8 cellular contexts compared by ENCODE assay signal in the genomic region with DNA sequence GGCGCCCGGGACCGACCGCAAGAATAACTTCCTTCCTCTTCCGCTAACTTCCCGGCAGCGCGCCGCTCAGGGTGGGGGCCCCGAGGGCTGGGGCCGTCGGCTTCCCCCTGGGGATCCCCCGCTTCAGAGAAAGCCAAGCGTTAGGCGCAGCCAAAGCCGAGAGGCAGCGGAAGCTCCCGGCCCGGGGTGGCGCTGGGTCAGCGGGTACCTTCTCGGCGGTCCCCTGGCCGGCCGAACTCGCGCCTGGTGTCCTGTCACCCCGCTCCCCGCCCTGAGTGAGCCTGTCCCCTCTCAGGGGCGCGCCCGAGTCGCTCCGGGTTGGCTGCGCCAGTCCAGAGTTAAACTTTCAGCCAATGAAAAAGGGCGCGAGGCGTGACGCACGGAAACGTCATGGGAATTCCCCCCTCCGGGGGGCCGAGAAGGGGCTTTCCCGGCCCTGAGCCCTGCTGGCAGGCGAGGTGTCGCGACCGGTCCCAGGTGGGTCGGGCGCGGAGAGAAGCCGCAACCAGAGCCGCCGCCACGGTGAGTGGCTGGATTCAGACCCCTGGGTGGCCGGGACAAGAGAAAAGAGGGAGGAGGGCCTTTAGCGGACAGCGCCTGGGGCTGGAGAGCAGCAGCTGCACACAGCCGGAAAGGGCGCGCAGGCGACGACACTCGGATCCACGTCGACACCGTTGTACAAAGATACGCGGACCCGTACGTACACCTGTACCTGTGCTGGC. TPM values are rescaled to one million over a fixed set of nuclear protein-coding genes. Genes with fewer than 3 reads are reported as not detected.
DNase-seq lines count a peak whose midpoint lies in the region; ATAC-seq and TF ChIP-seq lines count a peak whose summit lies in the region.

No MANE protein-coding gene starts in this region.

- H3K27me3 Mint-ChIP-seq in activated T-helper 2 cell treated with anti-CD3 and anti-CD28 coated beads, Interferon-gamma antibody, Interleukin-2, Interleukin-4, amounts not matched to agents 10 μg/mL and 5 μg/mL and 100 μg/mL, durations not matched to agents 14 hours and 24 hours and 36 hours (ENCODE audit: low read depth): no peaks in the 10 kb centered on the region
- peaks cover 48% of the 10 kb centered on the region for H3K27me3 Mint-ChIP-seq in nephron progenitor cell (ENCODE audit: low read depth, poor library complexity)
- no peaks in the 10 kb centered on the region for H3K27me3 Mint-ChIP-seq in stimulated activated naive CD8-positive, alpha-beta T cell treated with anti-CD3 and anti-CD28 coated beads, Interleukin-15, Interleukin-2, amounts not matched to agents 100 ng/mL and 50 ng/mL, for 24 hours

- DNase-seq in DMS 273 (lab: John Stamatoyannopoulos, UW; ENCODE audit: unreplicated experiment): peak; percentile 93
- DNase-seq in HS-27A (ENCODE audit: low read depth): peak; percentile 64
- DNase-seq in RPMI7951 (ENCODE audit: low read depth): peak; percentile 92
- DNase-seq in activated T-helper 2 cell treated with anti-CD3 and anti-CD28 coated beads, Interferon-gamma antibody, Interleukin-2, Interleukin-4, amounts not matched to agents 10 μg/mL and 5 μg/mL and 100 μg/mL, durations not matched to agents 14 hours and 24 hours and 36 hours (ENCODE audit: low spot score): peak; percentile 99
- peak; percentile 95 for DNase-seq in fibroblast of pulmonary artery (ENCODE audit: low read depth)
- DNase-seq in nephron progenitor cell: peak; percentile 90

- no peak for TF ChIP-seq CTCF in fibroblast of pulmonary artery (IDR thresholded peaks at IDR 0.05; ENCODE audit: low read length, missing control alignments)
- TF ChIP-seq CTCF in nephron progenitor cell (IDR thresholded peaks at IDR 0.05): peak; percentile 39

- intact Hi-C loops in activated T-helper 2 cell treated with anti-CD3 and anti-CD28 coated beads, Interferon-gamma antibody, Interleukin-2, Interleukin-4, amounts not matched to agents 10 μg/mL and 5 μg/mL and 100 μg/mL, durations not matched to agents 14 hours and 24 hours and 36 hours (cut with micrococcal nuclease): loop anchor here (1.0 to 10.0 kb wide), 8 partner anchors 15 to 559 kb away; no protein-coding TSS in a partner anchor

- peaks cover 35% of the 10 kb centered on the region for H3K4me1 Mint-ChIP-seq in activated T-helper 2 cell treated with anti-CD3 and anti-CD28 coated beads, Interferon-gamma antibody, Interleukin-2, Interleukin-4, amounts not matched to agents 10 μg/mL and 5 μg/mL and 100 μg/mL, durations not matched to agents 14 hours and 24 hours and 36 hours (ENCODE audit: low read depth)
- H3K4me1 Mint-ChIP-seq in nephron progenitor cell: peaks cover 28% of the 10 kb centered on the region
- H3K4me1 Mint-ChIP-seq in stimulated activated naive CD8-positive, alpha-beta T cell treated with anti-CD3 and anti-CD28 coated beads, Interleukin-15, Interleukin-2, amounts not matched to agents 100 ng/mL and 50 ng/mL, for 24 hours (ENCODE audit: low read depth): peaks cover 44% of the 10 kb centered on the region

- H3K36me3 Mint-ChIP-seq in activated T-helper 2 cell treated with anti-CD3 and anti-CD28 coated beads, Interferon-gamma antibody, Interleukin-2, Interleukin-4, amounts not matched to agents 10 μg/mL and 5 μg/mL and 100 μg/mL, durations not matched to agents 14 hours and 24 hours and 36 hours (ENCODE audit: low read depth): peaks cover 43% of the 10 kb centered on the region
- no peaks in the 10 kb centered on the region for H3K36me3 Mint-ChIP-seq in nephron progenitor cell (ENCODE audit: low read depth)
- H3K36me3 Mint-ChIP-seq in stimulated activated naive CD8-positive, alpha-beta T cell treated with anti-CD3 and anti-CD28 coated beads, Interleukin-15, Interleukin-2, amounts not matched to agents 100 ng/mL and 50 ng/mL, for 24 hours (ENCODE audit: low read depth): peaks cover 30% of the 10 kb centered on the region

- H3K4me3 Mint-ChIP-seq in activated T-helper 2 cell treated with anti-CD3 and anti-CD28 coated beads, Interferon-gamma antibody, Interleukin-2, Interleukin-4, amounts not matched to agents 10 μg/mL and 5 μg/mL and 100 μg/mL, durations not matched to agents 14 hours and 24 hours and 36 hours (ENCODE audit: low read depth): peak overlapping the region; percentile 91
- peak overlapping the region; percentile 80 for H3K4me3 Mint-ChIP-seq in nephron progenitor cell
- peak overlapping the region; percentile 95 for H3K4me3 Mint-ChIP-seq in stimulated activated naive CD8-positive, alpha-beta T cell treated with anti-CD3 and anti-CD28 coated beads, Interleukin-15, Interleukin-2, amounts not matched to agents 100 ng/mL and 50 ng/mL, for 24 hours

- no peaks in the 10 kb centered on the region for H3K9me3 Mint-ChIP-seq in activated T-helper 2 cell treated with anti-CD3 and anti-CD28 coated beads, Interferon-gamma antibody, Interleukin-2, Interleukin-4, amounts not matched to agents 10 μg/mL and 5 μg/mL and 100 μg/mL, durations not matched to agents 14 hours and 24 hours and 36 hours
- no peaks in the 10 kb centered on the region for H3K9me3 Mint-ChIP-seq in nephron progenitor cell
- H3K9me3 Mint-ChIP-seq in stimulated activated naive CD8-positive, alpha-beta T cell treated with anti-CD3 and anti-CD28 coated beads, Interleukin-15, Interleukin-2, amounts not matched to agents 100 ng/mL and 50 ng/mL, for 24 hours: no peaks in the 10 kb centered on the region

- peak overlapping the region; percentile 99 for H3K27ac Mint-ChIP-seq in activated T-helper 2 cell treated with anti-CD3 and anti-CD28 coated beads, Interferon-gamma antibody, Interleukin-2, Interleukin-4, amounts not matched to agents 10 μg/mL and 5 μg/mL and 100 μg/mL, durations not matched to agents 14 hours and 24 hours and 36 hours
- no peak overlapping the region for H3K27ac Mint-ChIP-seq in nephron progenitor cell
- peak overlapping the region; percentile 97 for H3K27ac Mint-ChIP-seq in stimulated activated naive CD8-positive, alpha-beta T cell treated with anti-CD3 and anti-CD28 coated beads, Interleukin-15, Interleukin-2, amounts not matched to agents 100 ng/mL and 50 ng/mL, for 24 hours

- ATAC-seq in GM19468 (IDR thresholded peaks at IDR 0.05; ENCODE audit: extremely low read depth, unreplicated experiment): peak; percentile 75

- peak overlapping the region; percentile 75 for H3K4me3 ChIP-seq in fibroblast of pulmonary artery (replicated peaks; ENCODE audit: low read depth, low read length)

RNA-seq across cellular contexts. Expression of a gene that starts 1.3 kb away (rescaled TPM):
- 19.9 and 28.9 TPM in 2 replicates for total RNA-seq in RPMI7951 (2014; rRNA removed; shearing (Covaris generic))
- 310 and 323 TPM in 2 replicates for total RNA-seq in activated T-helper 2 cell treated with anti-CD3 and anti-CD28 coated beads, Interferon-gamma antibody, Interleukin-2, Interleukin-4, amounts not matched to agents 10 μg/mL and 5 μg/mL and 100 μg/mL, durations not matched to agents 14 hours and 24 hours and 36 hours

RNA-seq across cellular contexts. Expression of a gene that starts 24.3 kb away (rescaled TPM):
- 0.24 and 1.5 TPM in 2 replicates for total RNA-seq in RPMI7951 (2014; rRNA removed; shearing (Covaris generic))
- total RNA-seq in activated T-helper 2 cell treated with anti-CD3 and anti-CD28 coated beads, Interferon-gamma antibody, Interleukin-2, Interleukin-4, amounts not matched to agents 10 μg/mL and 5 μg/mL and 100 μg/mL, durations not matched to agents 14 hours and 24 hours and 36 hours: 10.6 and 13.4 TPM in 2 replicates

RNA-seq across cellular contexts. Expression of a gene that starts 26.4 kb away (rescaled TPM):
- 5.3 and 6.1 TPM in 2 replicates for total RNA-seq in RPMI7951 (2014; rRNA removed; shearing (Covaris generic))
- 14.8 and 15.1 TPM in 2 replicates for total RNA-seq in activated T-helper 2 cell treated with anti-CD3 and anti-CD28 coated beads, Interferon-gamma antibody, Interleukin-2, Interleukin-4, amounts not matched to agents 10 μg/mL and 5 μg/mL and 100 μg/mL, durations not matched to agents 14 hours and 24 hours and 36 hours

RNA-seq across cellular contexts. Expression of a gene that starts 38.1 kb away (rescaled TPM):
- 43.4 and 53.6 TPM in 2 replicates for total RNA-seq in RPMI7951 (2014; rRNA removed; shearing (Covaris generic))
- total RNA-seq in activated T-helper 2 cell treated with anti-CD3 and anti-CD28 coated beads, Interferon-gamma antibody, Interleukin-2, Interleukin-4, amounts not matched to agents 10 μg/mL and 5 μg/mL and 100 μg/mL, durations not matched to agents 14 hours and 24 hours and 36 hours: 60.7 and 67.5 TPM in 2 replicates

RNA-seq across cellular contexts. Expression of a gene that starts 57.1 kb away (rescaled TPM):
- not detected in 2 replicates for total RNA-seq in RPMI7951 (2014; rRNA removed; shearing (Covaris generic))
- total RNA-seq in activated T-helper 2 cell treated with anti-CD3 and anti-CD28 coated beads, Interferon-gamma antibody, Interleukin-2, Interleukin-4, amounts not matched to agents 10 μg/mL and 5 μg/mL and 100 μg/mL, durations not matched to agents 14 hours and 24 hours and 36 hours: 0.32 TPM in 1 of 2 replicates, not detected in the other

Comparison
In these comparisons a context has a peak if more than half of its experiments do, and no peak if none do; other contexts are left out.
1. Peak in every context shown above with its lines: DNase-seq, ATAC-seq and H3K4me3 ChIP-seq.
2. RNA of a gene that starts 1.3 kb away (total RNA-seq): 310 to 323 TPM in activated T-helper 2 cell treated with anti-CD3 and anti-CD28 coated beads, Interferon-gamma antibody, Interleukin-2, Interleukin-4, amounts not matched to agents 10 μg/mL and 5 μg/mL and 100 μg/mL, durations not matched to agents 14 hours and 24 hours and 36 hours; 19.9 to 28.9 TPM in RPMI7951; every median in the first group is over 10 times any median in the second.